ENCODE assay signal across 10 cellular contexts in the genomic region with DNA sequence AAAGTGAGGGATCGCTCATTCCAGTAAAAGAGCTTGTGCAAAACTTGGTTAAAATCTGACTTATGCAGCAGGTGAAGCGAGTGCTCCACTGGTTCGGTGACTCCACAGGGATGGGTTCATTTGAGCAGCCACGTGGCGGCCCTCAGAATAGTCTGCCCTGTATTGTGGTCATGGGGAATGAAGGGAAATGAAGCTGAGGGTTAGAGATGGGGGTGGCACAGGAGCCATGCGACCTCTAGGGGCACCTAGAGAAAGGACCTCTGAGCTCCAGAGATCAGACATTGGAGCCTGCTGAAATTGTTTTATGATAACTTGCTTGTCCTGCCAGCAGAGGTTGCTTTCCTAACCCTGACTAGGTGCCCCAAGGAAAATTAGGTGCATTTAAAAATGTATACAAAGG. TPM values are rescaled to one million over a fixed set of nuclear protein-coding genes. Genes with fewer than 3 reads are reported as not detected.
DNase-seq lines count a peak whose midpoint lies in the region; ATAC-seq and TF ChIP-seq lines count a peak whose summit lies in the region.
"Had no signal": no experiment of that assay in that cellular context is flagged by ENCODE, and none has a peak within 500 bp of the region (broad histone marks: within the 10 kb centered on the region; RNA-seq: fewer than 3 reads in every experiment).

No MANE protein-coding gene starts in this region.

- ATAC-seq in WTC11 (peak; percentile 100), HG02571 (IDR thresholded peaks at IDR 0.05; ENCODE audit: unreplicated experiment) (no peak)
- peak; percentile 59 for ATAC-seq in stimulated activated naive CD8-positive, alpha-beta T cell treated with anti-CD3 and anti-CD28 coated beads, Interleukin-15, Interleukin-2, amounts not matched to agents 100 U/mL and 50 U/mL, for 24 hours

- no peaks in the 10 kb centered on the region for H3K4me1 ChIP-seq in CD8-positive, alpha-beta memory T cell (ENCODE audit: insufficient read depth, low read length)

- no peak overlapping the region for H3K27ac ChIP-seq in CD8-positive, alpha-beta memory T cell (ENCODE audit: low read depth, low read length)

- no peaks in the 10 kb centered on the region for H3K9me3 ChIP-seq in CD8-positive, alpha-beta memory T cell (ENCODE audit: low read length)

- no peaks in the 10 kb centered on the region for H3K36me3 ChIP-seq in CD8-positive, alpha-beta memory T cell (ENCODE audit: insufficient read depth, low read length)

- in situ Hi-C loops in KBM-7 (cut with MboI; ENCODE audit: low pct_unique_long_range_greater_than_20kb, low sequenced_read_pairs) = no loop called here

- no peaks in the 10 kb centered on the region for H3K36me3 Mint-ChIP-seq in activated CD4-positive, alpha-beta T cell treated with anti-CD3 and anti-CD28 coated beads, Interleukin-2, amount 10 ng/mL, durations not matched to agents 7 days and 5 days (ENCODE audit: low read depth)
- H3K36me3 Mint-ChIP-seq in WTC11 = no peaks in the 10 kb centered on the region
- no peaks in the 10 kb centered on the region for H3K36me3 Mint-ChIP-seq in CD8-positive, alpha-beta memory T cell
- H3K36me3 Mint-ChIP-seq: CD4-positive, CD25-positive, alpha-beta regulatory T cell had no signal

- no peak overlapping the region for H3K4me3 Mint-ChIP-seq in activated CD4-positive, alpha-beta T cell treated with anti-CD3 and anti-CD28 coated beads, Interleukin-2, amount 10 ng/mL, durations not matched to agents 7 days and 5 days
- H3K4me3 Mint-ChIP-seq in WTC11 = no peak overlapping the region
- H3K4me3 Mint-ChIP-seq in CD8-positive, alpha-beta memory T cell = no peak overlapping the region
- H3K4me3 Mint-ChIP-seq: CD4-positive, CD25-positive, alpha-beta regulatory T cell had no signal

- DNase-seq in activated CD4-positive, alpha-beta T cell treated with anti-CD3 and anti-CD28 coated beads for 48 hours = peak; percentile 21
- no peak for DNase-seq in activated CD4-positive, alpha-beta T cell treated with anti-CD3 and anti-CD28 coated beads, Interleukin-2, amount 10 ng/mL, durations not matched to agents 7 days and 5 days
- DNase-seq in KBM-7 (peak; percentile 69), WTC11 (ENCODE audit: low spot score) (peak; percentile 57), NCI-H128 (lab: John Stamatoyannopoulos, UW; ENCODE audit: unreplicated experiment) (no peak)
- no peak for DNase-seq in stimulated activated naive CD8-positive, alpha-beta T cell treated with anti-CD3 and anti-CD28 coated beads, Interleukin-15, Interleukin-2, amounts not matched to agents 100 U/mL and 50 U/mL, for 24 hours
- DNase-seq in CD8-positive, alpha-beta memory T cell = no peak

- H3K27me3 ChIP-seq in CD8-positive, alpha-beta memory T cell (ENCODE audit: insufficient read depth, low read length, poor library complexity, severe bottlenecking) = no peaks in the 10 kb centered on the region

- POLR2A ChIA-PET in activated CD4-positive, alpha-beta T cell treated with anti-CD3 and anti-CD28 coated beads, Interleukin-2, amount 10 ng/mL, durations not matched to agents 7 days and 5 days (lab: Charles Lee) = no interaction called here
- POLR2A ChIA-PET in WTC11 (lab: Charles Lee) = no interaction called here
- POLR2A ChIA-PET in CD8-positive, alpha-beta memory T cell (lab: Charles Lee) = no interaction called here

- no peaks in the 10 kb centered on the region for H3K4me1 Mint-ChIP-seq in activated CD4-positive, alpha-beta T cell treated with anti-CD3 and anti-CD28 coated beads, Interleukin-2, amount 10 ng/mL, durations not matched to agents 7 days and 5 days
- H3K4me1 Mint-ChIP-seq in WTC11 = peaks cover 5% of the 10 kb centered on the region
- no peaks in the 10 kb centered on the region for H3K4me1 Mint-ChIP-seq in CD8-positive, alpha-beta memory T cell
- H3K4me1 Mint-ChIP-seq: CD4-positive, CD25-positive, alpha-beta regulatory T cell had no signal

- peak; percentile 59; the same call in 1 of the 2 replicates for TF ChIP-seq CTCF in WTC11 (IDR thresholded peaks at IDR 0.05)

- H3K9me3 Mint-ChIP-seq in activated CD4-positive, alpha-beta T cell treated with anti-CD3 and anti-CD28 coated beads, Interleukin-2, amount 10 ng/mL, durations not matched to agents 7 days and 5 days = no peaks in the 10 kb centered on the region
- no peaks in the 10 kb centered on the region; the same call in 1 of the 2 replicates for H3K9me3 Mint-ChIP-seq in WTC11
- no peaks in the 10 kb centered on the region for H3K9me3 Mint-ChIP-seq in CD8-positive, alpha-beta memory T cell
- H3K9me3 Mint-ChIP-seq: CD4-positive, CD25-positive, alpha-beta regulatory T cell had no signal

- H3K27ac Mint-ChIP-seq in activated CD4-positive, alpha-beta T cell treated with anti-CD3 and anti-CD28 coated beads, Interleukin-2, amount 10 ng/mL, durations not matched to agents 7 days and 5 days = no peak overlapping the region
- H3K27ac Mint-ChIP-seq in WTC11 = 0 out of 2 replicates have a peak overlapping the region, but pooled peaks have one; percentile 60
- no peak overlapping the region for H3K27ac Mint-ChIP-seq in CD8-positive, alpha-beta memory T cell
- H3K27ac Mint-ChIP-seq: CD4-positive, CD25-positive, alpha-beta regulatory T cell had no signal

- H3K27me3 Mint-ChIP-seq in activated CD4-positive, alpha-beta T cell treated with anti-CD3 and anti-CD28 coated beads, Interleukin-2, amount 10 ng/mL, durations not matched to agents 7 days and 5 days = no peaks in the 10 kb centered on the region
- peaks cover 7% of the 10 kb centered on the region for H3K27me3 Mint-ChIP-seq in WTC11 (ENCODE audit: low read depth)
- peaks cover 2% of the 10 kb centered on the region in 2 donors for H3K27me3 Mint-ChIP-seq in CD8-positive, alpha-beta memory T cell
- H3K27me3 Mint-ChIP-seq: CD4-positive, CD25-positive, alpha-beta regulatory T cell had no signal

- H3K4me3 ChIP-seq in CD8-positive, alpha-beta memory T cell (ENCODE audit: low read length) = no peak overlapping the region

- CTCF ChIA-PET in activated CD4-positive, alpha-beta T cell treated with anti-CD3 and anti-CD28 coated beads, Interleukin-2, amount 10 ng/mL, durations not matched to agents 7 days and 5 days (lab: Charles Lee) = interaction anchor here (0.6 kb wide), 1 partner anchor 12 kb away, joined by 4 read pairs; no protein-coding TSS in a partner anchor
- CTCF ChIA-PET in WTC11 (lab: Charles Lee) = interaction anchor here (0.5 to 1.5 kb wide), 57 partner anchors 9 to 449 kb away, joined by 3 to 23 read pairs (median 4); a partner anchor contains a TSS
- CTCF ChIA-PET in CD8-positive, alpha-beta memory T cell (lab: Charles Lee) = interaction anchor here (1.3 kb wide), 1 partner anchor 30 kb away, joined by 3 read pairs; no protein-coding TSS in a partner anchor

TF ChIP-seq in WTC11, 78 proteins besides CTCF, POLR2A, EP300 and RAD21 (continues in another document):
- TF ChIP-seq TEAD4 (CRISPR knock-in tag; IDR thresholded peaks at IDR 0.05) (no peak), TP53 (CRISPR knock-in tag; IDR thresholded peaks at IDR 0.05) (no peak), ZNF121 (CRISPR knock-in tag; IDR thresholded peaks at IDR 0.05) (no peak), RELA (CRISPR knock-in tag; IDR thresholded peaks at IDR 0.05; ENCODE audit: borderline replicate concordance) (no peak)
- TF ChIP-seq, protein P1, sequence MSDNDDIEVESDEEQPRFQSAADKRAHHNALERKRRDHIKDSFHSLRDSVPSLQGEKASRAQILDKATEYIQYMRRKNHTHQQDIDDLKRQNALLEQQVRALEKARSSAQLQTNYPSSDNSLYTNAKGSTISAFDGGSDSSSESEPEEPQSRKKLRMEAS (CRISPR knock-in tag; IDR thresholded peaks at IDR 0.05) = peak; percentile 87
- TF ChIP-seq, protein P2, sequence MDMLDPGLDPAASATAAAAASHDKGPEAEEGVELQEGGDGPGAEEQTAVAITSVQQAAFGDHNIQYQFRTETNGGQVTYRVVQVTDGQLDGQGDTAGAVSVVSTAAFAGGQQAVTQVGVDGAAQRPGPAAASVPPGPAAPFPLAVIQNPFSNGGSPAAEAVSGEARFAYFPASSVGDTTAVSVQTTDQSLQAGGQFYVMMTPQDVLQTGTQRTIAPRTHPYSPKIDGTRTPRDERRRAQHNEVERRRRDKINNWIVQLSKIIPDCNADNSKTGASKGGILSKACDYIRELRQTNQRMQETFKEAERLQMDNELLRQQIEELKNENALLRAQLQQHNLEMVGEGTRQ (CRISPR knock-in tag; IDR thresholded peaks at IDR 0.05) = peak; percentile 50; the same call in 1 of the 2 replicates
- TF ChIP-seq, protein P3, sequence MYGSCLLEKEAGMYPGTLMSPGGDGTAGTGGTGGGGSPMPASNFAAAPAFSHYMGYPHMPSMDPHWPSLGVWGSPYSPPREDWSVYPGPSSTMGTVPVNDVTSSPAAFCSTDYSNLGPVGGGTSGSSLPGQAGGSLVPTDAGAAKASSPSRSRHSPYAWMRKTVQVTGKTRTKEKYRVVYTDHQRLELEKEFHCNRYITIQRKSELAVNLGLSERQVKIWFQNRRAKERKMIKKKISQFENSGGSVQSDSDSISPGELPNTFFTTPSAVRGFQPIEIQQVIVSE (CRISPR knock-in tag; IDR thresholded peaks at IDR 0.05; ENCODE audit: borderline replicate concordance) = no peak

RNA-seq across cellular contexts. Expression of a gene that starts 26.6 kb away (rescaled TPM):
- not detected for total RNA-seq in activated CD4-positive, alpha-beta T cell treated with anti-CD3 and anti-CD28 coated beads, Interleukin-2, amount 10 ng/mL, durations not matched to agents 7 days and 5 days
- total RNA-seq in WTC11 (2021) = 0.50 to 0.74 TPM in 2 of 3 replicates, not detected in the other
- not detected for total RNA-seq in CD8-positive, alpha-beta memory T cell
- polyA plus RNA-seq in CD8-positive, alpha-beta memory T cell = not detected
- total RNA-seq: glomerular endothelial cell had no signal

Comparison
In these comparisons a context has a peak if more than half of its experiments do, and no peak if none do; other contexts are left out.
1. DNase-seq: peak in activated CD4-positive, alpha-beta T cell treated with anti-CD3 and anti-CD28 coated beads for 48 hours (single experiment), KBM-7 (single experiment) and WTC11 (single experiment); none in activated CD4-positive, alpha-beta T cell treated with anti-CD3 and anti-CD28 coated beads, Interleukin-2, amount 10 ng/mL, durations not matched to agents 7 days and 5 days (single experiment), stimulated activated naive CD8-positive, alpha-beta T cell treated with anti-CD3 and anti-CD28 coated beads, Interleukin-15, Interleukin-2, amounts not matched to agents 100 U/mL and 50 U/mL, for 24 hours (single experiment), CD8-positive, alpha-beta memory T cell (0 of 5) and NCI-H128 (single experiment).